In genomic region chr11:45410391-45411215, GRCh38 we compare ENCODE assay signal across 24 cellular contexts.
DNase-seq lines count a peak whose midpoint lies in the region; ATAC-seq, FAIRE-seq and TF ChIP-seq lines count a peak whose summit lies in the region.
"Had no signal": no experiment of that assay in that cellular context is flagged by ENCODE, and none has a peak within 500 bp of the region (broad histone marks: within the 10 kb centered on the region; RNA-seq: fewer than 3 reads in every experiment).

No MANE protein-coding gene starts in this region.

- H3K27me3 ChIP-seq in HepG2 (ENCODE audit: control insufficient read depth in 1 of 2, insufficient read depth in 2 of 2, low read length in 2 of 2) (peaks cover 2 to 24% of the 10 kb centered on the region in 2 experiments; a peak in 4 of 5 replicates), right lobe of liver (no peaks in the 10 kb centered on the region), endodermal cell (ENCODE audit: control insufficient read depth, insufficient read depth, low read length, poor library complexity, severe bottlenecking) (no peaks in the 10 kb centered on the region), mesendoderm (ENCODE audit: insufficient read depth, low read length, poor library complexity) (no peaks in the 10 kb centered on the region)
- H3K27me3 ChIP-seq: pancreas had no signal

- peak overlapping the region; percentile 87 for H3K56ac ChIP-seq in mesendoderm (ENCODE audit: low read length)

- no peaks in the 10 kb centered on the region for H3K79me1 ChIP-seq in mesendoderm (ENCODE audit: low read length)

- POLR2A ChIA-PET in HepG2 (lab: Yijun Ruan, JAX): no interaction called here

- TF ChIP-seq CTCF in HepG2 (CRISPR knock-in tag; IDR thresholded peaks at IDR 0.05) (no peak), right lobe of liver (IDR thresholded peaks at IDR 0.05) (no peak), endodermal cell (conservative IDR thresholded peaks at IDR 0.05) (no peak)

- no peak overlapping the region for H2BK15ac ChIP-seq in mesendoderm (replicated peaks; ENCODE audit: low read depth)

- H3K27me3 Mint-ChIP-seq in endodermal cell (ENCODE audit: insufficient read depth): no peaks in the 10 kb centered on the region

- in situ Hi-C loops in HepG2 (cut with HindIII; ENCODE audit: extremely low pct_ligation_motif_present, low pct_unique_long_range_greater_than_20kb): no loop called here
- in situ Hi-C loops in ACHN (cut with HindIII; ENCODE audit: low pct_ligation_motif_present, low pct_unique_long_range_greater_than_20kb, low sequenced_read_pairs): no loop called here

- 26% methylated on average over 11 of the region's 12 CpGs for WGBS in HepG2 (ENCODE audit: low lambda C conversion rate)
- 65% methylated on average over 10 of the region's 12 CpGs for WGBS in right lobe of liver (ENCODE audit: insufficient coverage, low coverage, low lambda C conversion rate, missing lambda C conversion rate)
- 4 to 13% methylated on average over 8 to 12 of the region's 12 CpGs for WGBS in endodermal cell (ENCODE audit: insufficient coverage in 1 of 2, insufficient read length in 1 of 2), 2 experiments
- no CpG with 5 or more reads among the region's 12 CpGs for WGBS in mesendoderm (ENCODE audit: extremely low coverage, insufficient coverage, low lambda C conversion rate)

- H2BK5ac ChIP-seq in mesendoderm (ENCODE audit: low read length): peak overlapping the region; percentile 80

- H3K79me2 ChIP-seq in HepG2 (ENCODE audit: insufficient read depth, low read length): no peaks in the 10 kb centered on the region
- no peaks in the 10 kb centered on the region for H3K79me2 ChIP-seq in mesendoderm (ENCODE audit: control insufficient read depth, insufficient read depth, low read length)

- DNase-seq in HepG2 (ENCODE audit: low spot score) (no peak), right lobe of liver (no peak), endodermal cell (peak; percentile 95), mesendoderm (peak; percentile 96), NCI-H1105 treated with DMSO at 0.1 percent for 48 hours (lab: John Stamatoyannopoulos, UW) (no peak), ACHN (no peak)
- DNase-seq in effector CD4-positive, alpha-beta T cell: no peak
- DNase-seq: activated naive CD4-positive, alpha-beta T cell treated with anti-CD3 and anti-CD28 coated beads, Interleukin-2, amount 10 ng/mL, durations not matched to agents 7 days and 5 days; activated T-cell treated with anti-CD3 and anti-CD28 coated beads, Interleukin-2, amount 50 U/mL, for 72 hours; aorta; Calu3; cerebellar nuclear complex; immature natural killer cell; NCI-H2029 treated with DMSO at 0.1 percent for 48 hours; NCI-H510A treated with DMSO at 0.1 percent for 48 hours; pancreas; sigmoid colon; SW 1271 had no signal

- TF ChIP-seq POLR2A in HepG2 (IDR thresholded peaks at IDR 0.05; ENCODE audit: insufficient read depth in 1 of 2, low read depth in 2 of 2, low read length in 2 of 2) (no peak), right lobe of liver (IDR thresholded peaks at IDR 0.05) (no peak)

- H3K27ac Mint-ChIP-seq in endodermal cell: peak overlapping the region; percentile 96
- H3K27ac Mint-ChIP-seq: activated naive CD4-positive, alpha-beta T cell treated with anti-CD3 and anti-CD28 coated beads, Interleukin-2, amount 10 ng/mL, durations not matched to agents 7 days and 5 days; activated T-cell treated with anti-CD3 and anti-CD28 coated beads, Interleukin-2, amount 50 U/mL, for 72 hours; immature natural killer cell had no signal

- no peak overlapping the region for H4K8ac ChIP-seq in mesendoderm (ENCODE audit: low read depth, low read length)

- H2BK120ac ChIP-seq in mesendoderm (ENCODE audit: low read depth, low read length): peak overlapping the region; percentile 98

- ATAC-seq in HepG2: peak; percentile 46; the same call in 2 of the 3 replicates
- no peak for ATAC-seq in right lobe of liver
- no peak for ATAC-seq in GM18873 (IDR thresholded peaks at IDR 0.05; ENCODE audit: low FRiP score, unreplicated experiment)
- ATAC-seq: activated T-cell treated with anti-CD3 and anti-CD28 coated beads, Interleukin-2, amount 50 U/mL, for 72 hours; esophagus mucosa; pancreas had no signal

- H2AK5ac ChIP-seq in mesendoderm (ENCODE audit: low read length): peak overlapping the region; percentile 19

- H4K5ac ChIP-seq in mesendoderm (ENCODE audit: low read length): no peak overlapping the region

- no peaks in the 10 kb centered on the region for H4K20me1 ChIP-seq in HepG2 (ENCODE audit: insufficient read depth, low read length)

- BruUV-seq in HepG2 (replicated peaks; lab: Mats Ljungman, UMichigan): no TSS peak

- H2AFZ ChIP-seq in HepG2 (ENCODE audit: low read length): no peak overlapping the region

- no peak for FAIRE-seq in HepG2 (lab: Jason Lieb, UNC)
- FAIRE-seq: GM18507, pancreas had no signal

- intact Hi-C loops in HepG2 (cut with micrococcal nuclease; ENCODE audit: unreplicated experiment): no loop called here
- intact Hi-C loops in right lobe of liver (cut with DNase I): no loop called here

- peak overlapping the region; percentile 36 for H3K4me3 Mint-ChIP-seq in endodermal cell
- H3K4me3 Mint-ChIP-seq: activated naive CD4-positive, alpha-beta T cell treated with anti-CD3 and anti-CD28 coated beads, Interleukin-2, amount 10 ng/mL, durations not matched to agents 7 days and 5 days; activated T-cell treated with anti-CD3 and anti-CD28 coated beads, Interleukin-2, amount 50 U/mL, for 72 hours; immature natural killer cell had no signal

- no peaks in the 10 kb centered on the region for H3K9me3 Mint-ChIP-seq in endodermal cell
- H3K9me3 Mint-ChIP-seq: activated naive CD4-positive, alpha-beta T cell treated with anti-CD3 and anti-CD28 coated beads, Interleukin-2, amount 10 ng/mL, durations not matched to agents 7 days and 5 days; activated T-cell treated with anti-CD3 and anti-CD28 coated beads, Interleukin-2, amount 50 U/mL, for 72 hours; immature natural killer cell had no signal

- H3K36me3 ChIP-seq in HepG2 (replicated peaks in 1 of 2; ENCODE audit: control insufficient read depth in 1 of 2, insufficient read depth in 2 of 2, low read length in 2 of 2) (no peaks in the 10 kb centered on the region), right lobe of liver (no peaks in the 10 kb centered on the region), endodermal cell (ENCODE audit: control insufficient read depth, insufficient read depth, low read length) (no peaks in the 10 kb centered on the region), mesendoderm (ENCODE audit: control insufficient read depth, insufficient read depth, low read length) (no peaks in the 10 kb centered on the region)
- H3K36me3 ChIP-seq: BLaER1 treated with 17β-estradiol and CSF1 and Interleukin-3, amounts not matched to agents 10 nM and 100 nM; pancreas; sigmoid colon; suprapubic skin had no signal

- H3K4me3 ChIP-seq in HepG2 (replicated peaks in 1 of 3; ENCODE audit: insufficient read depth in 1 of 3, low read depth in 2 of 3, low read length in 3 of 3) (no peak overlapping the region), right lobe of liver (no peak overlapping the region), endodermal cell (ENCODE audit: low read length) (peak overlapping the region; percentile 72), mesendoderm (ENCODE audit: low read length) (no peak overlapping the region)
- H3K4me3 ChIP-seq: BLaER1 treated with 17β-estradiol and CSF1 and Interleukin-3, amounts not matched to agents 10 nM and 100 nM; pancreas; sigmoid colon; suprapubic skin had no signal

- H3K27ac ChIP-seq in HepG2 (ENCODE audit: extremely low read length, insufficient read depth, low read length) (no peak overlapping the region), right lobe of liver (no peak overlapping the region), endodermal cell (ENCODE audit: low read depth, low read length) (peak overlapping the region; percentile 70), mesendoderm (ENCODE audit: low read depth, low read length) (peak overlapping the region; percentile 96)
- H3K27ac ChIP-seq: BLaER1 treated with 17β-estradiol and CSF1 and Interleukin-3, amounts not matched to agents 10 nM and 100 nM; KMS-11; pancreas; sigmoid colon; suprapubic skin had no signal

- H3K23ac ChIP-seq in mesendoderm (ENCODE audit: low read length): no peak overlapping the region

- peaks cover 6% of the 10 kb centered on the region; the same call in 1 of the 2 replicates for H3K4me1 ChIP-seq in HepG2 (ENCODE audit: insufficient read depth, low read length)
- H3K4me1 ChIP-seq in right lobe of liver: no peaks in the 10 kb centered on the region
- peaks cover 37% of the 10 kb centered on the region for H3K4me1 ChIP-seq in endodermal cell (ENCODE audit: control insufficient read depth, insufficient read depth, low read length)
- peaks cover 19% of the 10 kb centered on the region for H3K4me1 ChIP-seq in mesendoderm (ENCODE audit: control insufficient read depth, low read depth, low read length)
- H3K4me1 ChIP-seq: pancreas, sigmoid colon, suprapubic skin had no signal

- no peak overlapping the region for H3K9ac ChIP-seq in HepG2 (ENCODE audit: insufficient read depth, low read depth, low read length)
- peak overlapping the region; percentile 49 for H3K9ac ChIP-seq in endodermal cell (ENCODE audit: extremely low read depth, low read length, poor library complexity, severe bottlenecking)
- H3K9ac ChIP-seq in mesendoderm (ENCODE audit: low read length): peak overlapping the region; percentile 56
- H3K9ac ChIP-seq: BLaER1 treated with 17β-estradiol and CSF1 and Interleukin-3, amounts not matched to agents 10 nM and 100 nM; KMS-11 had no signal

- TF ChIP-seq EP300 in HepG2 (IDR thresholded peaks at IDR 0.05; ENCODE audit: low read depth in 2 of 2, low read length in 2 of 2): no peak
- TF ChIP-seq EP300 in HepG2 (CRISPR knock-in tag; IDR thresholded peaks at IDR 0.05; ENCODE audit: borderline replicate concordance): no peak

- H3K36me3 Mint-ChIP-seq in endodermal cell (ENCODE audit: low read depth): no peaks in the 10 kb centered on the region
- H3K36me3 Mint-ChIP-seq: activated naive CD4-positive, alpha-beta T cell treated with anti-CD3 and anti-CD28 coated beads, Interleukin-2, amount 10 ng/mL, durations not matched to agents 7 days and 5 days; immature natural killer cell had no signal

- TF ChIP-seq RAD21 in HepG2 (CRISPR knock-in tag; IDR thresholded peaks at IDR 0.05): no peak

- H3K4me1 Mint-ChIP-seq in endodermal cell: peaks cover 58% of the 10 kb centered on the region
- H3K4me1 Mint-ChIP-seq: activated naive CD4-positive, alpha-beta T cell treated with anti-CD3 and anti-CD28 coated beads, Interleukin-2, amount 10 ng/mL, durations not matched to agents 7 days and 5 days; immature natural killer cell had no signal

- CTCF ChIA-PET in HepG2 (lab: Yijun Ruan, JAX; ENCODE audit: low intra/inter-chr PET ratio, low total read pairs): no interaction called here

- peak overlapping the region; percentile 60 for H3K18ac ChIP-seq in mesendoderm (ENCODE audit: low read length)

- H3K9me3 ChIP-seq in HepG2 (ENCODE audit: low read length): no peaks in the 10 kb centered on the region
- H3K9me3 ChIP-seq in right lobe of liver: no peaks in the 10 kb centered on the region
- no peaks in the 10 kb centered on the region for H3K9me3 ChIP-seq in endodermal cell (ENCODE audit: control insufficient read depth, low read length)
- H3K9me3 ChIP-seq: BLaER1 treated with 17β-estradiol and CSF1 and Interleukin-3, amounts not matched to agents 10 nM and 100 nM; pancreas; sigmoid colon; suprapubic skin had no signal

- H3K4ac ChIP-seq in mesendoderm (ENCODE audit: low read depth, low read length): peak overlapping the region; percentile 82

- H3K4me2 ChIP-seq in HepG2 (ENCODE audit: low read depth, low read length) (no peak overlapping the region), mesendoderm (ENCODE audit: low read length) (no peak overlapping the region)
- H3K4me2 ChIP-seq: BLaER1 treated with 17β-estradiol and CSF1 and Interleukin-3, amounts not matched to agents 10 nM and 100 nM; KMS-11 had no signal

Comparison
In these comparisons a context has a peak if more than half of its experiments do, and no peak if none do; other contexts are left out.
1. DNase-seq: peak in endodermal cell (single experiment) and mesendoderm (single experiment); none in HepG2 (single experiment), right lobe of liver (0 of 3), effector CD4-positive, alpha-beta T cell (single experiment), NCI-H1105 treated with DMSO at 0.1 percent for 48 hours (single experiment) and ACHN (single experiment).
2. H3K27ac ChIP-seq: peak in endodermal cell (single experiment) and mesendoderm (single experiment); none in HepG2 (single experiment) and right lobe of liver (0 of 3).